In genomic region chr3:5191555-5192304, GRCh38 we compare ENCODE assay signal across 12 cellular contexts. TPM values are rescaled to one million over a fixed set of nuclear protein-coding genes. Genes with fewer than 3 reads are reported as not detected.
A peak's percentile ranks its signal among the peaks of the same experiment; 100 is the strongest.
DNase-seq lines count a peak whose midpoint lies in the region; ATAC-seq, FAIRE-seq and TF ChIP-seq lines count a peak whose summit lies in the region.
"Had no signal": no experiment of that assay in that cellular context is flagged by ENCODE, and none has a peak within 500 bp of the region (broad histone marks: within the 10 kb centered on the region; RNA-seq: fewer than 3 reads in every experiment).

No MANE protein-coding gene starts in this region.

- peaks cover 61% of the 10 kb centered on the region for H3K4me1 Mint-ChIP-seq in activated naive CD4-positive, alpha-beta T cell treated with anti-CD3 and anti-CD28 coated beads for 36 hours (ENCODE audit: low read depth)
- peaks cover 43 to 70% of the 10 kb centered on the region in 2 donors for H3K4me1 Mint-ChIP-seq in stimulated activated naive B cell treated with anti-CD40 and anti-IgM and Interleukin-4, amounts not matched to agents 10 μg/mL and 1 μg/mL and 100 μg/mL, for 72 hours

- 2% methylated on average over 5 of the region's 5 CpGs for WGBS in GM12878 (ENCODE audit: insufficient coverage, insufficient replicate concordance, low lambda C conversion rate, missing lambda C conversion rate)

- peak overlapping the region; percentile 56 for H3K4me2 ChIP-seq in GM12878 (ENCODE audit: control insufficient read depth, insufficient read depth)
- H3K4me2 ChIP-seq: KMS-11 had no signal

- no peaks in the 10 kb centered on the region for H4K20me1 ChIP-seq in GM12878 (ENCODE audit: control insufficient read depth, insufficient read depth)

- H3K27ac Mint-ChIP-seq in activated naive CD4-positive, alpha-beta T cell treated with anti-CD3 and anti-CD28 coated beads for 36 hours, result peak overlapping the region; percentile 98
- peak overlapping the region; percentile 97 for H3K27ac Mint-ChIP-seq in stimulated activated naive B cell treated with anti-CD40 and anti-IgM and Interleukin-4, amounts not matched to agents 10 μg/mL and 1 μg/mL and 100 μg/mL, for 72 hours

- H3K4me3 Mint-ChIP-seq in activated naive CD4-positive, alpha-beta T cell treated with anti-CD3 and anti-CD28 coated beads for 36 hours, result peak overlapping the region; percentile 71
- H3K4me3 Mint-ChIP-seq in stimulated activated naive B cell treated with anti-CD40 and anti-IgM and Interleukin-4, amounts not matched to agents 10 μg/mL and 1 μg/mL and 100 μg/mL, for 72 hours, result peak overlapping the region; percentile 66 to 72

- H3K9me3 ChIP-seq in GM12878 (replicated peaks; ENCODE audit: control insufficient read depth, insufficient read depth, low read length), result no peaks in the 10 kb centered on the region
- H3K9me3 ChIP-seq: lower lobe of right lung had no signal

- H3K36me3 ChIP-seq in GM12878 (ENCODE audit: control insufficient read depth in 2 of 2, insufficient read depth in 2 of 2, low read length in 1 of 2), result peaks cover 0 to 25% of the 10 kb centered on the region in 2 experiments; a peak in 2 of 4 replicates

- ATAC-seq in HG03565 (IDR thresholded peaks at IDR 0.05; ENCODE audit: unreplicated experiment) (peak; percentile 12), GM12878 (no peak), sciatic nerve (no peak), HG03342 (IDR thresholded peaks at IDR 0.05; ENCODE audit: unreplicated experiment) (no peak)
- ATAC-seq in stimulated activated naive B cell treated with anti-CD40 and anti-IgM and Interleukin-4, amounts not matched to agents 10 μg/mL and 1 μg/mL and 100 μg/mL, for 72 hours (replicated peaks), result no peak
- ATAC-seq: lower lobe of right lung had no signal

- peak overlapping the region; percentile 96 for H3K27ac ChIP-seq in GM12878 (ENCODE audit: control insufficient read depth, insufficient read depth)
- H3K27ac ChIP-seq: KMS-11, WERI-Rb-1 had no signal

- DNase-seq in activated naive CD4-positive, alpha-beta T cell treated with anti-CD3 and anti-CD28 coated beads for 36 hours, result no peak
- no peak for DNase-seq in activated naive CD4-positive, alpha-beta T cell treated with Interleukin-2 at 50 U/mL for 16 hours
- DNase-seq in GM12878 (ENCODE audit: low read depth, low spot score) (no peak), sciatic nerve (ENCODE audit: low spot score) (no peak), NCI-H526 treated with DMSO at 0.1 percent for 48 hours (lab: John Stamatoyannopoulos, UW) (no peak)
- no peak for DNase-seq in stimulated activated naive B cell treated with anti-CD40 and anti-IgM and Interleukin-4, amounts not matched to agents 10 μg/mL and 1 μg/mL and 100 μg/mL, for 72 hours
- DNase-seq: foreskin fibroblast, lower lobe of right lung, WERI-Rb-1 had no signal

- H3K36me3 Mint-ChIP-seq in activated naive CD4-positive, alpha-beta T cell treated with anti-CD3 and anti-CD28 coated beads for 36 hours (ENCODE audit: low read depth), result peaks cover 66% of the 10 kb centered on the region
- peaks cover 64 to 74% of the 10 kb centered on the region in 2 donors for H3K36me3 Mint-ChIP-seq in stimulated activated naive B cell treated with anti-CD40 and anti-IgM and Interleukin-4, amounts not matched to agents 10 μg/mL and 1 μg/mL and 100 μg/mL, for 72 hours

- SMC1A ChIA-PET in GM12878 (lab: Charles Lee; ENCODE audit: uncharacterized antibody, unreplicated experiment), result interaction anchor here (0.7 to 20.1 kb wide), 16 partner anchors 7 to 698 kb away, joined by 3 to 284 read pairs (median 4); partner anchors contain the start of gene EDEM1

- no peak for TF ChIP-seq POLR2A in GM12878 (IDR thresholded peaks at IDR 0.05; ENCODE audit: low read depth, low read length)

- no TSS peak for BruUV-seq in GM12878 (replicated peaks; lab: Mats Ljungman, UMichigan)

- TF ChIP-seq RAD21 in GM12878 (IDR thresholded peaks at IDR 0.05; ENCODE audit: insufficient read depth, low read depth, low read length), result no peak

- no peaks in the 10 kb centered on the region for H3K9me3 Mint-ChIP-seq in activated naive CD4-positive, alpha-beta T cell treated with anti-CD3 and anti-CD28 coated beads for 36 hours
- no peaks in the 10 kb centered on the region for H3K9me3 Mint-ChIP-seq in stimulated activated naive B cell treated with anti-CD40 and anti-IgM and Interleukin-4, amounts not matched to agents 10 μg/mL and 1 μg/mL and 100 μg/mL, for 72 hours

- POLR2A ChIA-PET in GM12878 (lab: Charles Lee), result interaction anchor here (2.7 to 8.0 kb wide), 4 partner anchors 10 to 67 kb away, joined by 8 to 67 read pairs (median 21); no protein-coding TSS in a partner anchor

- intact Hi-C loops in activated naive CD4-positive, alpha-beta T cell treated with anti-CD3 and anti-CD28 coated beads for 36 hours (cut with micrococcal nuclease), result loop anchor here (1.0 to 10.0 kb wide), 3 partner anchors 143 to 767 kb away; no protein-coding TSS in a partner anchor
- intact Hi-C loops in GM12878 (cut with micrococcal nuclease; ENCODE audit: unreplicated experiment) (loop anchor here (2.0 to 10.0 kb wide), 2 partner anchors 177 to 361 kb away; no protein-coding TSS in a partner anchor), sciatic nerve (cut with DNase I) (no loop called here)

- peak; percentile 31 for FAIRE-seq in GM12878 (lab: Jason Lieb, UNC)

- peak overlapping the region; percentile 81 for H3K9ac ChIP-seq in GM12878 (ENCODE audit: control insufficient read depth, insufficient read depth, low read length)
- H3K9ac ChIP-seq: KMS-11 had no signal

- CTCF ChIA-PET in activated naive CD4-positive, alpha-beta T cell treated with anti-CD3 and anti-CD28 coated beads for 36 hours (lab: Charles Lee), result interaction anchor here (0.7 to 7.6 kb wide), 6 partner anchors 9 to 522 kb away, joined by 3 to 54 read pairs (median 4); partner anchors contain the start of gene ARL8B
- CTCF ChIA-PET in GM12878 (lab: Yijun Ruan, JAX), result interaction anchor here (1.0 to 18.8 kb wide), 6 partner anchors 8 to 106 kb away, joined by 3 to 163 read pairs (median 10); partner anchors contain the start of genes ARL8B and EDEM1

- in situ Hi-C loops in GM12878 (cut with MboI), result loop anchor here (10.0 kb wide), 2 partner anchors 357 to 687 kb away; no protein-coding TSS in a partner anchor

- no peaks in the 10 kb centered on the region for H3K27me3 ChIP-seq in GM12878 (replicated peaks in 1 of 2; ENCODE audit: control insufficient read depth in 2 of 2, insufficient read depth in 2 of 2, low read length in 1 of 2)

- H3K79me2 ChIP-seq in GM12878 (ENCODE audit: control insufficient read depth, insufficient read depth, low read length), result peaks cover 95% of the 10 kb centered on the region

- no peak for TF ChIP-seq CTCF in GM12878 (IDR thresholded peaks at IDR 0.05 in 2 of 3, conservative IDR thresholded peaks at IDR 0.05 in 1 of 3; ENCODE audit: control insufficient read depth in 2 of 3, extremely low read depth in 1 of 3, insufficient read depth in 1 of 3, low read depth in 3 of 3, low read length in 3 of 3)

- TF ChIP-seq EP300 in GM12878 (IDR thresholded peaks at IDR 0.05; ENCODE audit: borderline replicate concordance in 1 of 2, control insufficient read depth in 1 of 2, low read depth in 2 of 2, low read length in 2 of 2), result no peak

- peaks cover 29% of the 10 kb centered on the region for H3K4me1 ChIP-seq in GM12878 (ENCODE audit: control insufficient read depth, insufficient read depth, low read length)

- H3K27me3 Mint-ChIP-seq in activated naive CD4-positive, alpha-beta T cell treated with anti-CD3 and anti-CD28 coated beads for 36 hours (ENCODE audit: low read depth), result no peaks in the 10 kb centered on the region
- H3K27me3 Mint-ChIP-seq in stimulated activated naive B cell treated with anti-CD40 and anti-IgM and Interleukin-4, amounts not matched to agents 10 μg/mL and 1 μg/mL and 100 μg/mL, for 72 hours, result no peaks in the 10 kb centered on the region

- H2AFZ ChIP-seq in GM12878 (ENCODE audit: control insufficient read depth, low read depth, low read length), result no peak overlapping the region

- peak overlapping the region; percentile 70 for H3K4me3 ChIP-seq in GM12878

- RAD21 ChIA-PET in GM12878 (lab: Charles Lee; ENCODE audit: unreplicated experiment), result interaction anchor here (0.7 to 9.1 kb wide), 8 partner anchors 9 to 207 kb away, joined by 3 to 93 read pairs (median 6); no protein-coding TSS in a partner anchor

TF ChIP-seq in GM12878, 131 proteins besides CTCF, POLR2A, EP300 and RAD21 (continues in another document):
- TF ChIP-seq RELA (IDR thresholded peaks at IDR 0.05; ENCODE audit: borderline replicate concordance, partially characterized antibody) (no peak), RUNX3 (IDR thresholded peaks at IDR 0.05; ENCODE audit: low read length) (no peak), ZSCAN29 (IDR thresholded peaks at IDR 0.05) (no peak), MEF2B (IDR thresholded peaks at IDR 0.05; ENCODE audit: partially characterized antibody, poor library complexity, severe bottlenecking) (no peak), CEBPB (IDR thresholded peaks at IDR 0.05; ENCODE audit: borderline replicate concordance in 1 of 2, low read depth in 2 of 2, low read length in 2 of 2) (no peak)

RNA-seq across cellular contexts. Expression of gene EDEM1, which starts 4.2 kb away (rescaled TPM):
- total RNA-seq in activated naive CD4-positive, alpha-beta T cell treated with anti-CD3 and anti-CD28 coated beads for 36 hours, result 100 to 1,000 TPM; 137 to 138 TPM
- total RNA-seq in GM12878 (2013; cell fraction: nucleolus; rRNA removed), result 223 and 263 TPM in 2 replicates
- 52.6 and 56.0 TPM in 2 replicates for total RNA-seq in GM12878 (2014; rRNA removed)
- total RNA-seq in GM12878 (2014; rRNA removed; fragmentation: Illumina TruSeq; extraction: Trizol), result 57.5 and 60.6 TPM in 2 replicates
- total RNA-seq in GM12878 (2021), result 129 and 138 TPM in 2 replicates
- 49.4 TPM for polyA plus RNA-seq in GM12878 (2011; ENCODE audit: low read depth)
- polyA plus RNA-seq in GM12878 (2011; rRNA removed), result 104 and 139 TPM in 2 replicates
- 52.9 and 58.1 TPM in 2 replicates for polyA plus RNA-seq in GM12878 (2011; cell fraction: cytosol; rRNA removed)
- polyA plus RNA-seq in GM12878 (2011; cell fraction: nucleus; rRNA removed), result 65.4 and 94.5 TPM in 2 replicates
- polyA plus RNA-seq in GM12878 (2012), result 59.5 and 72.2 TPM in 2 replicates
- 57.5 and 75.9 TPM in 2 replicates for polyA plus RNA-seq in GM12878 (2014; fragmentation: Illumina TruSeq; extraction: Trizol)
- polyA plus RNA-seq in GM12878 (2014; fragmentation: Nextera tagmentation; extraction: Ambion mirVana), result 10 to 100 TPM; 18.9 to 48.0 TPM
- polyA plus RNA-seq in GM12878 (2014; rRNA removed), result 61.3 and 73.8 TPM in 2 replicates
- 10 to 100 TPM; 56.2 to 60.1 TPM for polyA plus RNA-seq in GM12878 (2016; fragmentation: Nextera tagmentation; extraction: Ambion mirVana)
- 124 and 134 TPM in 2 replicates for polyA minus RNA-seq in GM12878 (2011; rRNA and poly(A)+ RNA removed)
- polyA minus RNA-seq in GM12878 (2011; cell fraction: cytosol; rRNA and poly(A)+ RNA removed), result 54.6 and 64.8 TPM in 2 replicates
- polyA minus RNA-seq in GM12878 (2011; cell fraction: nucleus; rRNA and poly(A)+ RNA removed), result 49.6 and 62.2 TPM in 2 replicates
- total RNA-seq in sciatic nerve, result 29.6 TPM
